ENCODE assay signal across 1 cellular context in genomic region chr6:7312616-7313504, GRCh38.
TF ChIP-seq lines count a peak whose summit lies in the region.

TSS of gene SSR1 (minus strand) at chr6:7313199. CDS start at chr6:7313120, 79 bp downstream.

TF ChIP-seq in HepG2, 621 proteins besides CTCF, POLR2A, EP300 and RAD21 (continued from another document and continues in another):
- peak; percentile 73 for TF ChIP-seq ZNF280D (CRISPR knock-in tag; IDR thresholded peaks at IDR 0.05)
- no peak for TF ChIP-seq ZNF3 (CRISPR knock-in tag; IDR thresholded peaks at IDR 0.05)
- peak; percentile 78 for TF ChIP-seq ZNF292 (CRISPR knock-in tag; IDR thresholded peaks at IDR 0.05; ENCODE audit: borderline replicate concordance, low read depth)
- peak in 1 of 2 experiments; percentile 71; a peak in 1 of 4 replicates for TF ChIP-seq REST (IDR thresholded peaks at IDR 0.05; ENCODE audit: borderline replicate concordance in 1 of 2, low read depth in 1 of 2, low read length in 2 of 2)
- TF ChIP-seq ZNF790 (CRISPR knock-in tag; IDR thresholded peaks at IDR 0.05; ENCODE audit: borderline replicate concordance) = peak; percentile 96
- no peak for TF ChIP-seq NR3C1 (CRISPR knock-in tag; IDR thresholded peaks at IDR 0.05)
- 0 out of 2 replicates have a peak, but pooled peaks have one; percentile 53 for TF ChIP-seq ZFP82 (CRISPR knock-in tag; IDR thresholded peaks at IDR 0.05; ENCODE audit: borderline replicate concordance)
- peak; percentile 93 for TF ChIP-seq ZNF792 (CRISPR knock-in tag; IDR thresholded peaks at IDR 0.05)
- TF ChIP-seq RELA (CRISPR knock-in tag; IDR thresholded peaks at IDR 0.05) = 0 out of 2 replicates have a peak, but pooled peaks have one; percentile 86
- no peak for TF ChIP-seq FOXA1 (IDR thresholded peaks at IDR 0.05)
- TF ChIP-seq FOXA1 (CRISPR knock-in tag; IDR thresholded peaks at IDR 0.05) = peak; percentile 9; the same call in 1 of the 2 replicates
- peak; percentile 84; the same call in 1 of the 2 replicates for TF ChIP-seq KLF9 (CRISPR knock-in tag; IDR thresholded peaks at IDR 0.05; ENCODE audit: low read depth)
- TF ChIP-seq ZNF180 (CRISPR knock-in tag; IDR thresholded peaks at IDR 0.05; ENCODE audit: borderline replicate concordance, low read depth) = no peak
- peak; percentile 92 for TF ChIP-seq RBM39 (IDR thresholded peaks at IDR 0.05; ENCODE audit: low read depth, low read length, poor library complexity, severe bottlenecking)
- peak; percentile 98 for TF ChIP-seq ZNF687 (CRISPR knock-in tag; IDR thresholded peaks at IDR 0.05)
- TF ChIP-seq NCOA5 (CRISPR knock-in tag; IDR thresholded peaks at IDR 0.05) = no peak
- TF ChIP-seq TCF12 (IDR thresholded peaks at IDR 0.05) = no peak
- TF ChIP-seq TCF12 (CRISPR knock-in tag; IDR thresholded peaks at IDR 0.05) = peak; percentile 79; the same call in 1 of the 2 replicates
- TF ChIP-seq PAF1 (CRISPR knock-in tag; IDR thresholded peaks at IDR 0.05) = no peak
- no peak for TF ChIP-seq ZNF615 (CRISPR knock-in tag; IDR thresholded peaks at IDR 0.05; ENCODE audit: borderline replicate concordance)
- TF ChIP-seq ELF1 (CRISPR knock-in tag; IDR thresholded peaks at IDR 0.05) = peak; percentile 88
- TF ChIP-seq ZNF678 (CRISPR knock-in tag; IDR thresholded peaks at IDR 0.05) = no peak
- TF ChIP-seq ZNF280B (CRISPR knock-in tag; IDR thresholded peaks at IDR 0.05; ENCODE audit: borderline replicate concordance) = peak; percentile 80; the same call in 1 of the 2 replicates
- TF ChIP-seq ZFP90 (CRISPR knock-in tag; IDR thresholded peaks at IDR 0.05; ENCODE audit: borderline replicate concordance) = peak; percentile 84; the same call in 1 of the 2 replicates
- TF ChIP-seq BRD4 (CRISPR knock-in tag; IDR thresholded peaks at IDR 0.05) = no peak; the same call in 1 of the 2 replicates
- no peak for TF ChIP-seq SETDB1 (CRISPR knock-in tag; IDR thresholded peaks at IDR 0.05; ENCODE audit: borderline replicate concordance)
- peak; percentile 95 for TF ChIP-seq ZNF788 (CRISPR knock-in tag; IDR thresholded peaks at IDR 0.05; ENCODE audit: borderline replicate concordance)
- TF ChIP-seq ZNF784 (CRISPR knock-in tag; IDR thresholded peaks at IDR 0.05; ENCODE audit: borderline replicate concordance) = peak; percentile 94; the same call in 1 of the 2 replicates
- TF ChIP-seq ATRX (CRISPR knock-in tag; IDR thresholded peaks at IDR 0.05; ENCODE audit: borderline replicate concordance) = no peak
- peak; percentile 87; the same call in 1 of the 2 replicates for TF ChIP-seq NR1H2 (CRISPR knock-in tag; IDR thresholded peaks at IDR 0.05; ENCODE audit: borderline replicate concordance, low read depth)
- peak; percentile 71; the same call in 1 of the 2 replicates for TF ChIP-seq SRY (CRISPR knock-in tag; IDR thresholded peaks at IDR 0.05)
- no peak for TF ChIP-seq FIP1L1 (IDR thresholded peaks at IDR 0.05; ENCODE audit: borderline replicate concordance, insufficient read depth, low read depth, low read length)
- peak; percentile 95 for TF ChIP-seq ARNTL (CRISPR knock-in tag; IDR thresholded peaks at IDR 0.05)
- TF ChIP-seq IRF9 (CRISPR knock-in tag; IDR thresholded peaks at IDR 0.05; ENCODE audit: borderline replicate concordance) = peak; percentile 86
- peak; percentile 94 for TF ChIP-seq ZNF614 (CRISPR knock-in tag; IDR thresholded peaks at IDR 0.05; ENCODE audit: borderline replicate concordance)
- peak; percentile 42 for TF ChIP-seq ZNF510 (CRISPR knock-in tag; IDR thresholded peaks at IDR 0.05; ENCODE audit: low read depth)
- peak; percentile 73; the same call in 1 of the 2 replicates for TF ChIP-seq ZBTB7A (CRISPR knock-in tag; IDR thresholded peaks at IDR 0.05)
- peak; percentile 64 for TF ChIP-seq KDM4B (CRISPR knock-in tag; IDR thresholded peaks at IDR 0.05)
- no peak for TF ChIP-seq HNRNPUL1 (IDR thresholded peaks at IDR 0.05; ENCODE audit: low read depth, low read length)
- TF ChIP-seq ZNF333 (CRISPR knock-in tag; IDR thresholded peaks at IDR 0.05; ENCODE audit: borderline replicate concordance) = no peak; the same call in 1 of the 2 replicates
- peak; percentile 98 for TF ChIP-seq GMEB1 (CRISPR knock-in tag; IDR thresholded peaks at IDR 0.05; ENCODE audit: borderline replicate concordance)
- peak; percentile 26; the same call in 1 of the 2 replicates for TF ChIP-seq ZNF724P (CRISPR knock-in tag; IDR thresholded peaks at IDR 0.05; ENCODE audit: borderline replicate concordance)
- no peak for TF ChIP-seq ZNF570 (CRISPR knock-in tag; IDR thresholded peaks at IDR 0.05; ENCODE audit: borderline replicate concordance)
- peak; percentile 79; the same call in 1 of the 2 replicates for TF ChIP-seq SATB2 (CRISPR knock-in tag; IDR thresholded peaks at IDR 0.05)
- peak; percentile 98 for TF ChIP-seq ZMYM4 (CRISPR knock-in tag; IDR thresholded peaks at IDR 0.05)
- TF ChIP-seq ATF4 (CRISPR knock-in tag; IDR thresholded peaks at IDR 0.05) = peak in 1 of 2 experiments; percentile 74; a peak in 1 of 4 replicates
- no peak for TF ChIP-seq ZNF597 (CRISPR knock-in tag; IDR thresholded peaks at IDR 0.05)
